Comparison of ENCODE assay signal across 8 cellular contexts in genomic region chr21:43333301-43334062, GRCh38.
DNase-seq lines count a peak whose midpoint lies in the region; ATAC-seq and TF ChIP-seq lines count a peak whose summit lies in the region.

No MANE protein-coding gene starts in this region.

- peak in 1 of 2 donors; percentile 16 for TF ChIP-seq RAD21 in liver (IDR thresholded peaks at IDR 0.05)

- H3K27me3 ChIP-seq in liver (ENCODE audit: control insufficient read depth in 4 of 4, insufficient read depth in 4 of 4, low read length in 3 of 4), result no peaks in the 10 kb centered on the region
- H3K27me3 ChIP-seq in vagina, result no peaks in the 10 kb centered on the region

- intact Hi-C loops in vagina (cut with DNase I), result no loop called here

- no peak for ATAC-seq in HG02763 (IDR thresholded peaks at IDR 0.05; ENCODE audit: unreplicated experiment)

- 33% methylated on average over 35 of the region's 35 CpGs for WGBS in liver

- peak overlapping the region in 1 of 2 donors; percentile 10 for H3K4me3 ChIP-seq in cardiac fibroblast (replicated peaks in 1 of 2; ENCODE audit: low read depth in 2 of 2, low read length in 2 of 2)
- H3K4me3 ChIP-seq in liver (ENCODE audit: low read depth in 1 of 3, low read length in 3 of 3), result no peak overlapping the region
- H3K4me3 ChIP-seq in vagina, result peak overlapping the region; percentile 8 to 16

- H3K4me1 ChIP-seq in liver (ENCODE audit: control insufficient read depth in 4 of 4, insufficient read depth in 4 of 4, low read length in 3 of 4), result peaks cover 0 to 4% (median 0%) of the 10 kb centered on the region in 4 donors
- peaks cover 28% of the 10 kb centered on the region for H3K4me1 ChIP-seq in vagina

- H3K9me3 ChIP-seq in liver (ENCODE audit: control insufficient read depth in 4 of 4, low read length in 3 of 4) (no peaks in the 10 kb centered on the region), vagina (no peaks in the 10 kb centered on the region)

- TF ChIP-seq CTCF in cardiac fibroblast (IDR thresholded peaks at IDR 0.05; ENCODE audit: low read depth, low read length), result no peak
- no peak for TF ChIP-seq CTCF in liver (IDR thresholded peaks at IDR 0.05; ENCODE audit: low read depth, low read length, missing input control)
- no peak for TF ChIP-seq CTCF in vagina (IDR thresholded peaks at IDR 0.05)

- H3K27ac ChIP-seq in liver (ENCODE audit: low read depth in 1 of 2, low read length in 2 of 2), result peak overlapping the region; percentile 27 to 38
- H3K27ac ChIP-seq in vagina, result peak overlapping the region; percentile 66

- H3K9ac ChIP-seq in liver (ENCODE audit: low read depth in 1 of 2, low read length in 2 of 2), result no peak overlapping the region

- H3K36me3 ChIP-seq in liver (ENCODE audit: control insufficient read depth in 4 of 4, insufficient read depth in 3 of 4, low read depth in 1 of 4, low read length in 3 of 4) (no peaks in the 10 kb centered on the region), vagina (no peaks in the 10 kb centered on the region)

- DNase-seq in SIG-M5 treated with dmso at 0.1 percent for 504 hours (lab: John Stamatoyannopoulos, UW; ENCODE audit: unreplicated experiment) (peak; percentile 57), SIG-M5 (lab: John Stamatoyannopoulos, UW) (no peak), cardiac fibroblast (ENCODE audit: low read depth in 2 of 2) (peak; percentile 91 to 92), vagina (ENCODE audit: extremely low spot score in 2 of 2) (no peak), medulla oblongata (ENCODE audit: extremely low spot score) (no peak)
- no peak for DNase-seq in stimulated activated CD4-positive, alpha-beta T cell treated with anti-CD3 and anti-CD28 coated beads, Interleukin-15, amount 100 ng/mL, for 24 hours

- TF ChIP-seq POLR2A in vagina (IDR thresholded peaks at IDR 0.05), result no peak

TF ChIP-seq in liver, 16 proteins besides CTCF, POLR2A, EP300 and RAD21:
- TF ChIP-seq SP1 (IDR thresholded peaks at IDR 0.05) (peak; percentile 17), NR2F2 (IDR thresholded peaks at IDR 0.05) (peak; percentile 15), HNF4G (IDR thresholded peaks at IDR 0.05) (no peak), YY1 (IDR thresholded peaks at IDR 0.05) (no peak), ATF3 (IDR thresholded peaks at IDR 0.05) (no peak), JUND (IDR thresholded peaks at IDR 0.05) (no peak)

Comparison
In these comparisons a context has a peak if more than half of its experiments do, and no peak if none do; other contexts are left out.
1. DNase-seq: peak in SIG-M5 treated with dmso at 0.1 percent for 504 hours (single experiment) and cardiac fibroblast (2 of 2); none in SIG-M5 (single experiment), vagina (0 of 2), medulla oblongata (single experiment) and stimulated activated CD4-positive, alpha-beta T cell treated with anti-CD3 and anti-CD28 coated beads, Interleukin-15, amount 100 ng/mL, for 24 hours (single experiment).
2. H3K4me3 ChIP-seq: peak in vagina (2 of 2); none in liver (0 of 3).